ENCODE assay signal across 19 cellular contexts in the genomic region with DNA sequence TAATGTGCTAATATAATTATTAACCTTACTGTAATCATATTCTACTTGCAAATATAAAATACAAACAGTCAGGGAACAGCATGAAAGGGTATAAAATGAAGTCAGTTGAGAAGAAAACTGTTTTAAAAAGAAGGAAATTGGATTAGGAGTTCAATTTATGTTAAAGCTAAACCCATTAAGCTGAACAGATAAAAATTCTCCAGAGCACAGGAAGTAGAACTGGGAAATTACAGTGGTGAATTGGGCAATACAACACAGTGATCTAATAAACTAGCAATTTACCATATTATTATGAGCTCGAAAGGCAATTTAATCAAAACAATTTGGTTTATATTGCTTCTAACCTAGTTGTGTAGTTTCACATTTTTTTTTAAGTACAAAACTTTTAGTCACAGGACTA.
DNase-seq lines count a peak whose midpoint lies in the region; TF ChIP-seq lines count a peak whose summit lies in the region.
"Had no signal": no experiment of that assay in that cellular context is flagged by ENCODE, and none has a peak within 500 bp of the region (broad histone marks: within the 10 kb centered on the region; RNA-seq: fewer than 3 reads in every experiment).

No MANE protein-coding gene starts in this region.

- CTCF ChIA-PET in MCF 10A (lab: Yijun Ruan, JAX) = no interaction called here
- CTCF ChIA-PET in mammary epithelial cell (lab: Charles Lee; ENCODE audit: low non-redundant PET) = no interaction called here
- CTCF ChIA-PET in SK-N-SH (lab: Yijun Ruan, JAX) = interaction anchor here (0.6 to 0.7 kb wide), 3 partner anchors 303 to 555 kb away, joined by 3 read pairs; no protein-coding TSS in a partner anchor

- TF ChIP-seq CTCF in MCF 10A (IDR thresholded peaks at IDR 0.05; ENCODE audit: unreplicated experiment) (no peak), mammary epithelial cell (conservative IDR thresholded peaks at IDR 0.05 in 1 of 2, IDR thresholded peaks at IDR 0.05 in 1 of 2; ENCODE audit: extremely low read depth in 1 of 2, insufficient read depth in 1 of 2, low read depth in 1 of 2, low read length in 2 of 2) (no peak), SK-N-SH (IDR thresholded peaks at IDR 0.05) (no peak), fibroblast of mammary gland (conservative IDR thresholded peaks at IDR 0.05; ENCODE audit: control insufficient read depth, insufficient read depth, low read depth, low read length) (no peak), neural progenitor cell (IDR thresholded peaks at IDR 0.05) (no peak)

- H4K20me1 ChIP-seq in mammary epithelial cell (ENCODE audit: insufficient read depth, low read length) = no peaks in the 10 kb centered on the region
- no peaks in the 10 kb centered on the region for H4K20me1 ChIP-seq in SK-N-SH (ENCODE audit: insufficient read depth)
- H4K20me1 ChIP-seq in neural progenitor cell (ENCODE audit: low read depth) = no peaks in the 10 kb centered on the region

- 62% methylated on average over 1 of the region's 1 CpG for WGBS in mammary epithelial cell (ENCODE audit: low coverage, missing lambda C conversion rate)
- WGBS in SK-N-SH (ENCODE audit: low lambda C conversion rate) = 9% methylated on average over 1 of the region's 1 CpG

- H3K27ac ChIP-seq in mammary epithelial cell (ENCODE audit: insufficient read depth, low read depth, low read length) (no peak overlapping the region), SK-N-SH (ENCODE audit: low read depth in 2 of 2, low read length in 1 of 2) (peak overlapping the region in 1 of 2 experiments; percentile 91; a peak in 2 of 4 replicates), neural progenitor cell (no peak overlapping the region)
- H3K27ac ChIP-seq: 22Rv1 had no signal

- H3K4me2 ChIP-seq in mammary epithelial cell (ENCODE audit: insufficient read depth, low read depth, low read length) (no peak overlapping the region), SK-N-SH (no peak overlapping the region), neural progenitor cell (no peak overlapping the region)

- H3F3A ChIP-seq in SK-N-SH (replicated peaks; ENCODE audit: insufficient read depth) = no peaks in the 10 kb centered on the region
- H3F3A ChIP-seq in neural progenitor cell (ENCODE audit: low read depth) = no peaks in the 10 kb centered on the region

- H3K36me3 ChIP-seq in mammary epithelial cell (ENCODE audit: insufficient read depth, low read length) = no peaks in the 10 kb centered on the region
- H3K36me3 ChIP-seq in SK-N-SH (replicated peaks in 1 of 2; ENCODE audit: control insufficient read depth in 1 of 2, insufficient read depth in 2 of 2, low read length in 1 of 2) = no peaks in the 10 kb centered on the region
- H3K36me3 ChIP-seq in neural progenitor cell = no peaks in the 10 kb centered on the region

- in situ Hi-C loops in mammary epithelial cell (cut with MboI; ENCODE audit: low sequenced_read_pairs in 2 of 2) = no loop called here

- POLR2A ChIA-PET in MCF 10A (lab: Yijun Ruan, JAX) (interaction anchor here (0.9 kb wide), 1 partner anchor 99 kb away, joined by 3 read pairs; no protein-coding TSS in a partner anchor), SK-N-SH (lab: Yijun Ruan, JAX) (no interaction called here)

- H3K4me3 ChIP-seq in mammary epithelial cell (replicated peaks in 1 of 3; ENCODE audit: insufficient read depth in 1 of 3, low read depth in 2 of 3, low read length in 3 of 3) (no peak overlapping the region), SK-N-SH (ENCODE audit: low read depth in 2 of 2, low read length in 1 of 2) (no peak overlapping the region), fibroblast of mammary gland (ENCODE audit: control insufficient read depth, low read depth, low read length) (no peak overlapping the region), neural progenitor cell (no peak overlapping the region)

- BruUV-seq in MCF 10A (replicated peaks; lab: Mats Ljungman, UMichigan) (no TSS peak), mammary epithelial cell (replicated peaks; lab: Mats Ljungman, UMichigan) (no TSS peak)

- H3K27me3 ChIP-seq in mammary epithelial cell (ENCODE audit: insufficient read depth, low read length) = no peaks in the 10 kb centered on the region
- H3K27me3 ChIP-seq in SK-N-SH (ENCODE audit: insufficient read depth) = no peaks in the 10 kb centered on the region
- no peaks in the 10 kb centered on the region for H3K27me3 ChIP-seq in neural progenitor cell

- H3K9me2 ChIP-seq in SK-N-SH = no peaks in the 10 kb centered on the region

- dilution Hi-C loops in mammary epithelial cell (cut with HindIII; ENCODE audit: low sequenced_read_pairs) = no loop called here

- H3K9ac ChIP-seq in mammary epithelial cell (ENCODE audit: insufficient read depth, low read length) (no peak overlapping the region), SK-N-SH (no peak overlapping the region), neural progenitor cell (no peak overlapping the region)

- peak in 1 of 2 experiments; percentile 96; a peak in 2 of 4 replicates for TF ChIP-seq EP300 in SK-N-SH (IDR thresholded peaks at IDR 0.05; ENCODE audit: borderline replicate concordance in 1 of 2, low read depth in 1 of 2, low read length in 1 of 2)

- H3K79me2 ChIP-seq in mammary epithelial cell (ENCODE audit: insufficient read depth, low read length) (no peaks in the 10 kb centered on the region), SK-N-SH (ENCODE audit: insufficient read depth) (no peaks in the 10 kb centered on the region), neural progenitor cell (ENCODE audit: low read depth) (no peaks in the 10 kb centered on the region)

- DNase-seq in MCF 10A (ENCODE audit: unreplicated experiment) (peak; percentile 16), mammary epithelial cell (no peak), SK-N-SH (peak; percentile 20), fibroblast of mammary gland (ENCODE audit: low read depth) (peak; percentile 41), neural progenitor cell (ENCODE audit: low spot score) (no peak), SW480 (ENCODE audit: low spot score) (no peak)
- no peak for DNase-seq in central memory CD4-positive, alpha-beta T cell
- DNase-seq in activated naive CD4-positive, alpha-beta T cell treated with anti-CD3 and anti-CD28 coated beads, Interleukin-2, amount 50 U/mL, for 16 hours = no peak
- DNase-seq: CD4-positive, alpha-beta T cell; DMS53; GOT3; KBM-7; NCI-H187 treated with DMSO at 0.1 percent for 48 hours; NCI-H2227 treated with DMSO at 0.1 percent for 48 hours; NCI-H524; NCI-H82; SHP77 treated with DMSO at 0.1 percent for 48 hours had no signal

- H3K4me1 Mint-ChIP-seq in MCF 10A (ENCODE audit: insufficient read depth, unreplicated experiment) = peaks cover 9% of the 10 kb centered on the region
- H3K4me1 Mint-ChIP-seq in neural progenitor cell = no peaks in the 10 kb centered on the region
- H3K4me1 Mint-ChIP-seq: B cell had no signal

- H2AFZ ChIP-seq in mammary epithelial cell (ENCODE audit: low read depth, low read length) (no peak overlapping the region), SK-N-SH (ENCODE audit: low read depth) (no peak overlapping the region), neural progenitor cell (replicated peaks) (no peak overlapping the region)

- H3K27me3 Mint-ChIP-seq in MCF 10A (ENCODE audit: insufficient read depth, unreplicated experiment) (no peaks in the 10 kb centered on the region), neural progenitor cell (ENCODE audit: insufficient read depth, low read depth) (no peaks in the 10 kb centered on the region)
- H3K27me3 Mint-ChIP-seq: B cell; CD4-positive, alpha-beta T cell had no signal

- H3K4me1 ChIP-seq in mammary epithelial cell (ENCODE audit: insufficient read depth, low read length) (no peaks in the 10 kb centered on the region), SK-N-SH (ENCODE audit: control insufficient read depth in 1 of 2, insufficient read depth in 2 of 2, low read depth in 1 of 2, low read length in 1 of 2) (peaks cover 0 to 17% of the 10 kb centered on the region in 2 experiments; a peak in 3 of 4 replicates), neural progenitor cell (no peaks in the 10 kb centered on the region)

- H3K36me3 Mint-ChIP-seq in MCF 10A (ENCODE audit: insufficient read depth, unreplicated experiment) = no peaks in the 10 kb centered on the region
- H3K36me3 Mint-ChIP-seq in neural progenitor cell = no peaks in the 10 kb centered on the region

- H3K9me3 ChIP-seq in mammary epithelial cell (replicated peaks; ENCODE audit: insufficient read depth, low read length) = no peaks in the 10 kb centered on the region
- no peaks in the 10 kb centered on the region for H3K9me3 ChIP-seq in SK-N-SH
- H3K9me3 ChIP-seq in neural progenitor cell (ENCODE audit: low read depth) = no peaks in the 10 kb centered on the region

- no peak for TF ChIP-seq RAD21 in SK-N-SH (IDR thresholded peaks at IDR 0.05; ENCODE audit: low read length)

- intact Hi-C loops in MCF 10A (cut with micrococcal nuclease) (no loop called here), mammary epithelial cell (cut with micrococcal nuclease) (no loop called here)

- peaks cover 8% of the 10 kb centered on the region for H3K9me3 Mint-ChIP-seq in MCF 10A (ENCODE audit: unreplicated experiment)
- no peaks in the 10 kb centered on the region for H3K9me3 Mint-ChIP-seq in neural progenitor cell

- H3K27ac Mint-ChIP-seq in MCF 10A (ENCODE audit: low read depth, unreplicated experiment) (no peak overlapping the region), neural progenitor cell (no peak overlapping the region)
- H3K27ac Mint-ChIP-seq: B cell; CD4-positive, alpha-beta T cell had no signal

- H3K4me3 Mint-ChIP-seq in MCF 10A (ENCODE audit: unreplicated experiment) (no peak overlapping the region), neural progenitor cell (no peak overlapping the region)
- H3K4me3 Mint-ChIP-seq: B cell; CD4-positive, alpha-beta T cell had no signal

TF ChIP-seq in SK-N-SH, 30 proteins besides CTCF, POLR2A, EP300 and RAD21 (continues in another document):
- TF ChIP-seq CHD2 (IDR thresholded peaks at IDR 0.05; ENCODE audit: low read length, partially characterized antibody) = peak; percentile 62
- TF ChIP-seq, protein P1, sequence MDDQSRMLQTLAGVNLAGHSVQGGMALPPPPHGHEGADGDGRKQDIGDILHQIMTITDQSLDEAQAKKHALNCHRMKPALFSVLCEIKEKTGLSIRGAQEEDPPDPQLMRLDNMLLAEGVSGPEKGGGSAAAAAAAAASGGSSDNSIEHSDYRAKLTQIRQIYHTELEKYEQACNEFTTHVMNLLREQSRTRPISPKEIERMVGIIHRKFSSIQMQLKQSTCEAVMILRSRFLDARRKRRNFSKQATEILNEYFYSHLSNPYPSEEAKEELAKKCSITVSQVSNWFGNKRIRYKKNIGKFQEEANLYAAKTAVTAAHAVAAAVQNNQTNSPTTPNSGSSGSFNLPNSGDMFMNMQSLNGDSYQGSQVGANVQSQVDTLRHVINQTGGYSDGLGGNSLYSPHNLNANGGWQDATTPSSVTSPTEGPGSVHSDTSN (IDR thresholded peaks at IDR 0.05) = no peak
- TF ChIP-seq NRF1 (IDR thresholded peaks at IDR 0.05; ENCODE audit: low read depth, low read length) = no peak
- TF ChIP-seq ELF1 (IDR thresholded peaks at IDR 0.05) = no peak
- peak; percentile 74 for TF ChIP-seq GATA2 (CRISPR knock-in tag; IDR thresholded peaks at IDR 0.05)

Comparison
In these comparisons a context has a peak if more than half of its experiments do, and no peak if none do; other contexts are left out.
1. DNase-seq: peak in MCF 10A (single experiment), SK-N-SH (single experiment) and fibroblast of mammary gland (single experiment); none in mammary epithelial cell (single experiment), central memory CD4-positive, alpha-beta T cell (single experiment), neural progenitor cell (single experiment), SW480 (single experiment) and activated naive CD4-positive, alpha-beta T cell treated with anti-CD3 and anti-CD28 coated beads, Interleukin-2, amount 50 U/mL, for 16 hours (single experiment).